In the genomic region with DNA sequence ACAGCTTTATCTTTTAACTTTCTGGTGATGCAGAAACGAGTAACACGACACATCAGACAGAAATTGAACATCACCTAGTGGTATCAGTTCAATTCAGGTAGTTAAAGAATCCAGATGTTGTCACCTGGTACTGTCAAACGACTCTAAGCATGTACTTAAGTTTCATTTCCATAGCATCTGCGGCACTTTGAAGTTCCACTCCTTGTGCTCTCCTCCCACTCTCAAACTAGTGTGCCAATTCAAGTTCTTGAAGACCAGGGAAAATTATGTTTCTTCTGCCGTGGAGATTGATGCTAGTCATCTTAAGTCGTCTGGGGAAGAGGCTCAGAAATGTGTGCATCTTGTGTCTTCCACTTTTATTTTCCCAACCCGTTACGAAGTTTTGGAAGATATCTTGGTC, we compare ENCODE assay signal across 1 cellular context.
TF ChIP-seq lines count a peak whose summit lies in the region.

No MANE protein-coding gene starts in this region.

TF ChIP-seq in IMR-90, 13 proteins besides CTCF, POLR2A, EP300 and RAD21 (continued from another document):
- TF ChIP-seq, protein P1, sequence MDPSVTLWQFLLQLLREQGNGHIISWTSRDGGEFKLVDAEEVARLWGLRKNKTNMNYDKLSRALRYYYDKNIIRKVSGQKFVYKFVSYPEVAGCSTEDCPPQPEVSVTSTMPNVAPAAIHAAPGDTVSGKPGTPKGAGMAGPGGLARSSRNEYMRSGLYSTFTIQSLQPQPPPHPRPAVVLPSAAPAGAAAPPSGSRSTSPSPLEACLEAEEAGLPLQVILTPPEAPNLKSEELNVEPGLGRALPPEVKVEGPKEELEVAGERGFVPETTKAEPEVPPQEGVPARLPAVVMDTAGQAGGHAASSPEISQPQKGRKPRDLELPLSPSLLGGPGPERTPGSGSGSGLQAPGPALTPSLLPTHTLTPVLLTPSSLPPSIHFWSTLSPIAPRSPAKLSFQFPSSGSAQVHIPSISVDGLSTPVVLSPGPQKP (IDR thresholded peaks at IDR 0.05; ENCODE audit: borderline replicate concordance, low read depth, low read length): no peak
- TF ChIP-seq BHLHE40 (IDR thresholded peaks at IDR 0.05; ENCODE audit: low read depth, low read length) (no peak), RFX5 (IDR thresholded peaks at IDR 0.05; ENCODE audit: low read depth, low read length) (no peak), SMC3 (IDR thresholded peaks at IDR 0.05; ENCODE audit: low read depth, low read length) (no peak), MAZ (IDR thresholded peaks at IDR 0.05; ENCODE audit: borderline replicate concordance, low read depth, low read length) (no peak), CHD1 (IDR thresholded peaks at IDR 0.05; ENCODE audit: low read depth, low read length) (no peak)
TF ChIP-seq in IMR-90: peak in this region for 0.
